1 cellular context compared by ENCODE assay signal in genomic region chr22:46593211-46593676, GRCh38.
TF ChIP-seq lines count a peak whose summit lies in the region.

No MANE protein-coding gene starts in this region.

TF ChIP-seq in HepG2, 621 proteins besides CTCF, POLR2A, EP300 and RAD21:
- TF ChIP-seq FOXC1 (CRISPR knock-in tag; IDR thresholded peaks at IDR 0.05; ENCODE audit: borderline replicate concordance): no peak
- no peak for TF ChIP-seq ATAD3A (CRISPR knock-in tag; IDR thresholded peaks at IDR 0.05)
- TF ChIP-seq ZMYM3 (CRISPR knock-in tag; IDR thresholded peaks at IDR 0.05): no peak
- no peak for TF ChIP-seq ZNF224 (CRISPR knock-in tag; IDR thresholded peaks at IDR 0.05)
- no peak for TF ChIP-seq PPARG (CRISPR knock-in tag; conservative IDR thresholded peaks at IDR 0.05)
- no peak for TF ChIP-seq HES4 (CRISPR knock-in tag; IDR thresholded peaks at IDR 0.05; ENCODE audit: borderline replicate concordance)
- TF ChIP-seq SMARCE1 (IDR thresholded peaks at IDR 0.05; ENCODE audit: borderline replicate concordance): no peak
- no peak for TF ChIP-seq ZBTB46 (CRISPR knock-in tag; IDR thresholded peaks at IDR 0.05; ENCODE audit: borderline replicate concordance)
- no peak for TF ChIP-seq ZBTB2 (CRISPR knock-in tag; IDR thresholded peaks at IDR 0.05; ENCODE audit: low read depth)
- no peak for TF ChIP-seq MED13 (CRISPR knock-in tag; IDR thresholded peaks at IDR 0.05)
- TF ChIP-seq, protein P1, sequence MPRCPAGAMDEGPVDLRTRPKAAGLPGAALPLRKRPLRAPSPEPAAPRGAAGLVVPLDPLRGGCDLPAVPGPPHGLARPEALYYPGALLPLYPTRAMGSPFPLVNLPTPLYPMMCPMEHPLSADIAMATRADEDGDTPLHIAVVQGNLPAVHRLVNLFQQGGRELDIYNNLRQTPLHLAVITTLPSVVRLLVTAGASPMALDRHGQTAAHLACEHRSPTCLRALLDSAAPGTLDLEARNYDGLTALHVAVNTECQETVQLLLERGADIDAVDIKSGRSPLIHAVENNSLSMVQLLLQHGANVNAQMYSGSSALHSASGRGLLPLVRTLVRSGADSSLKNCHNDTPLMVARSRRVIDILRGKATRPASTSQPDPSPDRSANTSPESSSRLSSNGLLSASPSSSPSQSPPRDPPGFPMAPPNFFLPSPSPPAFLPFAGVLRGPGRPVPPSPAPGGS (CRISPR knock-in tag; IDR thresholded peaks at IDR 0.05): no peak
- TF ChIP-seq, protein P2, sequence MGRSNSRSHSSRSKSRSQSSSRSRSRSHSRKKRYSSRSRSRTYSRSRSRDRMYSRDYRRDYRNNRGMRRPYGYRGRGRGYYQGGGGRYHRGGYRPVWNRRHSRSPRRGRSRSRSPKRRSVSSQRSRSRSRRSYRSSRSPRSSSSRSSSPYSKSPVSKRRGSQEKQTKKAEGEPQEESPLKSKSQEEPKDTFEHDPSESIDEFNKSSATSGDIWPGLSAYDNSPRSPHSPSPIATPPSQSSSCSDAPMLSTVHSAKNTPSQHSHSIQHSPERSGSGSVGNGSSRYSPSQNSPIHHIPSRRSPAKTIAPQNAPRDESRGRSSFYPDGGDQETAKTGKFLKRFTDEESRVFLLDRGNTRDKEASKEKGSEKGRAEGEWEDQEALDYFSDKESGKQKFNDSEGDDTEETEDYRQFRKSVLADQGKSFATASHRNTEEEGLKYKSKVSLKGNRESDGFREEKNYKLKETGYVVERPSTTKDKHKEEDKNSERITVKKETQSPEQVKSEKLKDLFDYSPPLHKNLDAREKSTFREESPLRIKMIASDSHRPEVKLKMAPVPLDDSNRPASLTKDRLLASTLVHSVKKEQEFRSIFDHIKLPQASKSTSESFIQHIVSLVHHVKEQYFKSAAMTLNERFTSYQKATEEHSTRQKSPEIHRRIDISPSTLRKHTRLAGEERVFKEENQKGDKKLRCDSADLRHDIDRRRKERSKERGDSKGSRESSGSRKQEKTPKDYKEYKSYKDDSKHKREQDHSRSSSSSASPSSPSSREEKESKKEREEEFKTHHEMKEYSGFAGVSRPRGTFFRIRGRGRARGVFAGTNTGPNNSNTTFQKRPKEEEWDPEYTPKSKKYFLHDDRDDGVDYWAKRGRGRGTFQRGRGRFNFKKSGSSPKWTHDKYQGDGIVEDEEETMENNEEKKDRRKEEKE (IDR thresholded peaks at IDR 0.05): no peak
